Comparison of ENCODE assay signal across 8 cellular contexts in the genomic region with DNA sequence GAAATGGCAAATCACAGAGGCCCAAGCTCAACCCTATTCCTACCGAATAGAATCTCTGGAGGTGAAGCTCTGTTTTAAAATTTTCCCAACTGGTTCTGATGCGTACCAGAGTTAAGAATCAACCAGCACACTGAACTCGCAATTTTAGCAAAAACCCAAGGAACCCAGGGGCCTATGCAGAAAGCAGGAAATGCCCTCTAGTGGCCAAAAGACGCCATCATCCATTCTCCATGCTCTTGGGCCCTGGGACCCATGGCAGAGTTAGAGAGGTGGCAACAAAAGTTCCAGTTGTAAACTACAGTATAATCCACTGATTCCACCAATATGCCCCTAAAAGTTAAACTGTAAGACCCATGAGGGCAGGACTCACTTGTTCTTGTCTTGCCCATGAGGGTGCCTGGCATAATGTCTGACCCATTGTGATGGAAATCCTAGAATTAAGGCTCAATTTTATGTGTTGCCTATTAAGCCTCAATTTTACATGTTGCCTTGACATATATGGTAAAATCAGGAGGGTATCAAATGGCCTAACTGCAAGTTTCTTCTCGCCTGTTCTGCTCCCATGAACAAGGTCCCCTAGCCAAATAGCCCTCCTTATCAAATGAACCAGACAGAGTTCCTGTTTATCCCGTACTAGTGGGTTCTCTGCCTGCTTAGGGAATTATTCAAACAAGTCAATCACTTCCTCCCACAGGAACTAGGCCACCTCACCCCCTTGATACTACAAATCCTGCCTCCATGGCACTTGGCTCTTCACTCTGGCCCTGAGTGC.
A peak's percentile ranks its signal among the peaks of the same experiment; 100 is the strongest.
DNase-seq lines count a peak whose midpoint lies in the region; TF ChIP-seq lines count a peak whose summit lies in the region.

No MANE protein-coding gene starts in this region.

- no peaks in the 10 kb centered on the region for H4K20me1 ChIP-seq in smooth muscle cell (ENCODE audit: low read depth)

- H3K79me2 ChIP-seq in smooth muscle cell (ENCODE audit: low read depth) = no peaks in the 10 kb centered on the region

- no peaks in the 10 kb centered on the region for H3K36me3 ChIP-seq in smooth muscle cell (ENCODE audit: low read depth)

- peaks cover 28% of the 10 kb centered on the region for H3K4me1 Mint-ChIP-seq in HFFc6 (ENCODE audit: low read depth)
- no peaks in the 10 kb centered on the region for H3K4me1 Mint-ChIP-seq in T-helper 2 cell treated with Interferon-gamma antibody and Interleukin-4, amounts not matched to agents 5 μg/mL and 100 μg/mL, for 36 hours (ENCODE audit: low read depth)

- H3K9me3 Mint-ChIP-seq in HFFc6 = no peaks in the 10 kb centered on the region
- H3K9me3 Mint-ChIP-seq in T-helper 2 cell treated with Interferon-gamma antibody and Interleukin-4, amounts not matched to agents 5 μg/mL and 100 μg/mL, for 36 hours = no peaks in the 10 kb centered on the region

- no peak overlapping the region for H3K9ac ChIP-seq in smooth muscle cell (ENCODE audit: low read depth)

- H3K27me3 ChIP-seq in smooth muscle cell (ENCODE audit: low read depth) = no peaks in the 10 kb centered on the region

- H3K4me2 ChIP-seq in smooth muscle cell = no peak overlapping the region

- in situ Hi-C loops in astrocyte of the cerebellum (cut with HindIII; ENCODE audit: low sequenced_read_pairs) = no loop called here

- H3K27me3 Mint-ChIP-seq in HFFc6 (ENCODE audit: insufficient read depth) = peaks cover 1% of the 10 kb centered on the region; the same call in 1 of the 2 replicates
- H3K27me3 Mint-ChIP-seq in T-helper 2 cell treated with Interferon-gamma antibody and Interleukin-4, amounts not matched to agents 5 μg/mL and 100 μg/mL, for 36 hours (ENCODE audit: low read depth) = peaks cover 17% of the 10 kb centered on the region

- no peaks in the 10 kb centered on the region for H3K9me3 ChIP-seq in smooth muscle cell (replicated peaks; ENCODE audit: low read depth)

- no peak overlapping the region for H3K27ac Mint-ChIP-seq in HFFc6
- no peak overlapping the region for H3K27ac Mint-ChIP-seq in T-helper 2 cell treated with Interferon-gamma antibody and Interleukin-4, amounts not matched to agents 5 μg/mL and 100 μg/mL, for 36 hours

- H3F3A ChIP-seq in smooth muscle cell (ENCODE audit: low read depth) = no peaks in the 10 kb centered on the region

- H3K4me3 ChIP-seq in GM12865 (ENCODE audit: low read depth, low read length) (no peak overlapping the region), astrocyte of the cerebellum (ENCODE audit: low read depth, low read length) (no peak overlapping the region), smooth muscle cell (no peak overlapping the region)

- H3K27ac ChIP-seq in smooth muscle cell (ENCODE audit: low read depth) = no peak overlapping the region

- no peak overlapping the region for H2AFZ ChIP-seq in smooth muscle cell (ENCODE audit: low read depth)

- TF ChIP-seq CTCF in GM12865 (IDR thresholded peaks at IDR 0.05; ENCODE audit: insufficient read depth, low read depth, low read length, missing control alignments) = peak; percentile 95
- peak; percentile 98 for TF ChIP-seq CTCF in HFFc6 (IDR thresholded peaks at IDR 0.05)
- peak; percentile 96 for TF ChIP-seq CTCF in astrocyte of the cerebellum (IDR thresholded peaks at IDR 0.05; ENCODE audit: low read depth, low read length, missing control alignments)
- TF ChIP-seq CTCF in smooth muscle cell (IDR thresholded peaks at IDR 0.05; ENCODE audit: borderline replicate concordance, insufficient read depth, poor library complexity, severe bottlenecking) = peak; percentile 89

- 24% methylated on average over 6 of the region's 6 CpGs for WGBS in smooth muscle cell (ENCODE audit: low lambda C conversion rate)

- no peak overlapping the region for H3K4me3 Mint-ChIP-seq in HFFc6
- no peak overlapping the region for H3K4me3 Mint-ChIP-seq in T-helper 2 cell treated with Interferon-gamma antibody and Interleukin-4, amounts not matched to agents 5 μg/mL and 100 μg/mL, for 36 hours

- no peaks in the 10 kb centered on the region for H3K4me1 ChIP-seq in smooth muscle cell (ENCODE audit: low read depth)

- DNase-seq in GM12865 (ENCODE audit: low read depth) = peak; percentile 69
- DNase-seq in HFFc6 = peak; percentile 57
- peak; percentile 17 for DNase-seq in NCI-H1105 (lab: John Stamatoyannopoulos, UW)
- peak; percentile 47 for DNase-seq in T-helper 2 cell treated with Interferon-gamma antibody and Interleukin-4, amounts not matched to agents 5 μg/mL and 100 μg/mL, for 36 hours (ENCODE audit: low spot score)
- peak; percentile 42 for DNase-seq in astrocyte of the cerebellum (ENCODE audit: low read depth)
- DNase-seq in iPS DF 19.7 (ENCODE audit: low read depth, low spot score) = peak; percentile 57
- DNase-seq in smooth muscle cell (lab: John Stamatoyannopoulos, UW; ENCODE audit: unreplicated experiment) = peak; percentile 5
- no peak for DNase-seq in occipital lobe (lab: John Stamatoyannopoulos, UW)

- no peaks in the 10 kb centered on the region for H3K36me3 Mint-ChIP-seq in HFFc6 (ENCODE audit: low read depth)
- H3K36me3 Mint-ChIP-seq in T-helper 2 cell treated with Interferon-gamma antibody and Interleukin-4, amounts not matched to agents 5 μg/mL and 100 μg/mL, for 36 hours (ENCODE audit: low read depth) = no peaks in the 10 kb centered on the region
